ENCODE assay signal across 26 cellular contexts in the genomic region with DNA sequence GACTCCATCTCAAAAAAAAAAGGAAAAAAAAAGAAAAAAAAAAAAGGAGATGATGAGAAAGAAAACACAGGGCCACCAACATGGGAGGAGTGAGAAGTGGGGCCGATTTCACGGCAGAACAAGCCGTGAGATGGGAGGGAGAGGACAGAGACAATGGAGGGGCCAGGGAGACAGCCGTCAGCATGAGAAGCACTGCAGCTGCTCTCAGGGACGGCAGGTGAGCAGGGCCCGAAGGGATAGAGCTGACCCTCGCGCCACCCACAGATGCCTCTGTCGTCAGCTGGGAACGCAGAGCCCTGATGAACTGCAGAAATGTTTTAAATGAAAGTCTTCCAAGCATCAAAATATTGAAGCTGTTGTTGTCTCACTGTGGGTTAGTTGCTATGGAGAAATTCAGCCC.
"Had no signal": no experiment of that assay in that cellular context is flagged by ENCODE, and none has a peak within 500 bp of the region (broad histone marks: within the 10 kb centered on the region; RNA-seq: fewer than 3 reads in every experiment).

No MANE protein-coding gene starts in this region.

- H3K4me1 Mint-ChIP-seq: naive B cell, T-cell had no signal

- H3K36me3 ChIP-seq: adrenal gland, ascending aorta, brain microvascular endothelial cell, gastrocnemius medialis had no signal

- H3K4me1 ChIP-seq: adrenal gland, ascending aorta, esophagus squamous epithelium, tibial artery had no signal

- H3K4me3 ChIP-seq: adrenal gland, ascending aorta, dorsolateral prefrontal cortex, esophagus squamous epithelium, gastrocnemius medialis, tibial artery had no signal

- ATAC-seq: activated T-cell treated with anti-CD3 and anti-CD28 coated beads, Interleukin-2, amount 50 U/mL, for 4 hours; effector memory CD8-positive, alpha-beta T cell; gastrocnemius medialis; left colon; stimulated activated naive CD8-positive, alpha-beta T cell treated with anti-CD3 and anti-CD28 coated beads, Interleukin-15, Interleukin-2, amounts not matched to agents 100 U/mL and 50 U/mL, for 24 hours; T-cell had no signal

- H3K9me3 ChIP-seq: adrenal gland, ascending aorta, esophagus squamous epithelium had no signal

- H3K27me3 ChIP-seq: adrenal gland, ascending aorta, brain microvascular endothelial cell, dorsolateral prefrontal cortex, esophagus squamous epithelium, gastrocnemius medialis, tibial artery had no signal

- H3K9me3 Mint-ChIP-seq: activated T-cell treated with anti-CD3 and anti-CD28 coated beads, Interleukin-2, amount 50 U/mL, for 4 hours; activated T-helper 2 cell treated with anti-CD3 and anti-CD28 coated beads, Interferon-gamma antibody, Interleukin-2, Interleukin-4, amounts not matched to agents 10 μg/mL and 5 μg/mL and 100 μg/mL, durations not matched to agents 14 hours and 24 hours and 36 hours; effector memory CD8-positive, alpha-beta T cell; neural crest cell; T-helper 2 cell treated with Interferon-gamma antibody and Interleukin-4, amounts not matched to agents 5 μg/mL and 100 μg/mL, for 36 hours had no signal

- DNase-seq: activated CD4-positive, alpha-beta T cell treated with anti-CD3 and anti-CD28 coated beads for 1 hour; activated CD8-positive, alpha-beta memory T cell treated with anti-CD3 and anti-CD28 coated beads, Interleukin-2, amount 50 U/mL, for 4 hours; activated naive CD4-positive, alpha-beta T cell; activated T-cell treated with anti-CD3 and anti-CD28 coated beads, Interleukin-2, amount 50 U/mL, for 4 hours; adrenal gland; brain microvascular endothelial cell; central memory CD4-positive, alpha-beta T cell; effector memory CD8-positive, alpha-beta T cell; esophagus squamous epithelium; gastrocnemius medialis; hypothalamus; left colon; mesenchymal stem cell; naive B cell; occipital lobe; stimulated activated CD4-positive, alpha-beta T cell treated with anti-CD3 and anti-CD28 coated beads, Interleukin-12 subunit alpha, Interleukin-12 subunit beta, amount 100 ng/mL, for 4 hours; stimulated activated CD4-positive, alpha-beta T cell treated with anti-CD3 and anti-CD28 coated beads, Interleukin-4, amount 100 ng/mL, for 4 hours; stimulated activated naive CD8-positive, alpha-beta T cell treated with anti-CD3 and anti-CD28 coated beads, Interleukin-15, Interleukin-2, amounts not matched to agents 100 U/mL and 50 U/mL, for 24 hours; T-cell had no signal

- H3K4me3 Mint-ChIP-seq: activated naive CD8-positive, alpha-beta T cell; activated T-cell treated with anti-CD3 and anti-CD28 coated beads, Interleukin-2, amount 50 U/mL, for 4 hours; effector memory CD8-positive, alpha-beta T cell; naive B cell; neural crest cell; T-cell; T-helper 2 cell treated with Interferon-gamma antibody and Interleukin-4, amounts not matched to agents 5 μg/mL and 100 μg/mL, for 36 hours had no signal

- H3K27ac Mint-ChIP-seq: activated naive CD8-positive, alpha-beta T cell; activated T-helper 2 cell treated with anti-CD3 and anti-CD28 coated beads, Interferon-gamma antibody, Interleukin-2, Interleukin-4, amounts not matched to agents 10 μg/mL and 5 μg/mL and 100 μg/mL, durations not matched to agents 14 hours and 24 hours and 36 hours; T-cell; T-helper 2 cell treated with Interferon-gamma antibody and Interleukin-4, amounts not matched to agents 5 μg/mL and 100 μg/mL, for 36 hours had no signal

- H3K27ac ChIP-seq: adrenal gland, ascending aorta, brain microvascular endothelial cell, esophagus squamous epithelium, gastrocnemius medialis, tibial artery had no signal
